In genomic region chr5:131265318-131265803, GRCh38 we compare ENCODE assay signal across 1 cellular context.
TF ChIP-seq lines count a peak whose summit lies in the region.

No MANE protein-coding gene starts in this region.

TF ChIP-seq in GM12878, 131 proteins besides CTCF, POLR2A, EP300 and RAD21 (continued from another document):
- TF ChIP-seq REST (IDR thresholded peaks at IDR 0.05; ENCODE audit: low read depth, low read length) (no peak), FOXM1 (IDR thresholded peaks at IDR 0.05; ENCODE audit: low read depth, low read length) (peak; percentile 32; the same call in 1 of the 2 replicates), ZZZ3 (IDR thresholded peaks at IDR 0.05; ENCODE audit: control insufficient read depth, insufficient read length, low read depth) (no peak), BRCA1 (IDR thresholded peaks at IDR 0.05; ENCODE audit: low read depth, low read length) (no peak), ZBTB4 (CRISPR knock-in tag; IDR thresholded peaks at IDR 0.05) (no peak), IKZF2 (IDR thresholded peaks at IDR 0.05) (peak; percentile 80 to 86), SUPT20H (IDR thresholded peaks at IDR 0.05; ENCODE audit: borderline replicate concordance, control insufficient read depth, low read depth, low read length) (no peak), SIX5 (IDR thresholded peaks at IDR 0.05; ENCODE audit: low read depth, low read length, severe bottlenecking) (no peak), SUZ12 (IDR thresholded peaks at IDR 0.05; ENCODE audit: unreplicated experiment) (no peak), CREM (IDR thresholded peaks at IDR 0.05; ENCODE audit: low read depth) (no peak), ZBED1 (IDR thresholded peaks at IDR 0.05; ENCODE audit: borderline replicate concordance) (no peak), PAX5 (IDR thresholded peaks at IDR 0.05; ENCODE audit: borderline replicate concordance, low read depth, low read length) (no peak), ZSCAN29 (IDR thresholded peaks at IDR 0.05) (no peak), KDM1A (IDR thresholded peaks at IDR 0.05; ENCODE audit: borderline replicate concordance) (no peak), SRF (IDR thresholded peaks at IDR 0.05; ENCODE audit: low read depth in 2 of 2, low read length in 2 of 2) (no peak)
- TF ChIP-seq, protein P1, sequence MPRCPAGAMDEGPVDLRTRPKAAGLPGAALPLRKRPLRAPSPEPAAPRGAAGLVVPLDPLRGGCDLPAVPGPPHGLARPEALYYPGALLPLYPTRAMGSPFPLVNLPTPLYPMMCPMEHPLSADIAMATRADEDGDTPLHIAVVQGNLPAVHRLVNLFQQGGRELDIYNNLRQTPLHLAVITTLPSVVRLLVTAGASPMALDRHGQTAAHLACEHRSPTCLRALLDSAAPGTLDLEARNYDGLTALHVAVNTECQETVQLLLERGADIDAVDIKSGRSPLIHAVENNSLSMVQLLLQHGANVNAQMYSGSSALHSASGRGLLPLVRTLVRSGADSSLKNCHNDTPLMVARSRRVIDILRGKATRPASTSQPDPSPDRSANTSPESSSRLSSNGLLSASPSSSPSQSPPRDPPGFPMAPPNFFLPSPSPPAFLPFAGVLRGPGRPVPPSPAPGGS (IDR thresholded peaks at IDR 0.05; ENCODE audit: borderline replicate concordance, insufficient read depth, low read depth, low read length, poor library complexity, severe bottlenecking) = no peak
